Comparison of ENCODE assay signal across 14 cellular contexts in genomic region chr12:53550131-53550530, GRCh38. TPM values are rescaled to one million over a fixed set of nuclear protein-coding genes. Genes with fewer than 3 reads are reported as not detected.
DNase-seq lines count a peak whose midpoint lies in the region; ATAC-seq, FAIRE-seq and TF ChIP-seq lines count a peak whose summit lies in the region.
"Not testable (repeated sequence)": the region's sequence is repeated elsewhere in the genome, so short reads cannot be mapped to it uniquely, and the experiment has no call there.
"Had no signal": no experiment of that assay in that cellular context is flagged by ENCODE, and none has a peak within 500 bp of the region (broad histone marks: within the 10 kb centered on the region; RNA-seq: fewer than 3 reads in every experiment).

No MANE protein-coding gene starts in this region.

- POLR2A ChIA-PET in A549 (lab: Yijun Ruan, JAX); WTC11 (lab: Charles Lee): not testable (repeated sequence)
- POLR2A ChIA-PET in MCF 10A (lab: Yijun Ruan, JAX) = interaction anchor here (0.6 to 1.1 kb wide), 4 partner anchors 12 to 312 kb away, joined by 3 to 4 read pairs (median 3); partner anchors contain the start of gene ATP5MC2

- H3K4me1 ChIP-seq in A549 = not testable (repeated sequence)
- H3K4me1 ChIP-seq in KMS-11 (ENCODE audit: low read depth, poor library complexity, severe bottlenecking) = peaks cover 58% of the 10 kb centered on the region

- not testable (repeated sequence) for TF ChIP-seq CTCF in A549 (IDR thresholded peaks at IDR 0.05); KMS-11 (conservative IDR thresholded peaks at IDR 0.05; ENCODE audit: low read depth, low read length); WTC11 (IDR thresholded peaks at IDR 0.05); MCF 10A (IDR thresholded peaks at IDR 0.05; ENCODE audit: unreplicated experiment); osteocyte (IDR thresholded peaks at IDR 0.05)

- not testable (repeated sequence) for H3K27me3 Mint-ChIP-seq in WTC11 (ENCODE audit: low read depth); MCF 10A (ENCODE audit: insufficient read depth, unreplicated experiment); osteocyte (ENCODE audit: unreplicated experiment)

- H3K9me3 ChIP-seq in A549 = not testable (repeated sequence)

- not testable (repeated sequence) for H4K20me1 ChIP-seq in KMS-11 (ENCODE audit: insufficient read depth)

- TF ChIP-seq EP300 in A549 (IDR thresholded peaks at IDR 0.05) = not testable (repeated sequence)

- not testable (repeated sequence) for DNase-seq in A549 (ENCODE audit: low read depth in 1 of 2, low spot score in 1 of 2); WTC11 (ENCODE audit: low spot score); MCF 10A (ENCODE audit: unreplicated experiment); osteocyte (ENCODE audit: extremely low spot score, unreplicated experiment)

- H3K27ac Mint-ChIP-seq in WTC11 = not testable (repeated sequence)
- H3K27ac Mint-ChIP-seq in MCF 10A (ENCODE audit: low read depth, unreplicated experiment) (peak overlapping the region; percentile 29), osteocyte (ENCODE audit: unreplicated experiment) (peak overlapping the region; percentile 64)

- not testable (repeated sequence) for TF ChIP-seq RAD21 in A549 (conservative IDR thresholded peaks at IDR 0.05 in 1 of 2, IDR thresholded peaks at IDR 0.05 in 1 of 2)

- not testable (repeated sequence) for H3K79me2 ChIP-seq in KMS-11 (ENCODE audit: insufficient read depth, low read depth)

- not testable (repeated sequence) for BruUV-seq in MCF 10A (replicated peaks; lab: Mats Ljungman, UMichigan)

- H3K9me3 Mint-ChIP-seq in WTC11; MCF 10A (ENCODE audit: unreplicated experiment); osteocyte (ENCODE audit: unreplicated experiment): not testable (repeated sequence)

- H3K27me3 ChIP-seq in KMS-11 (ENCODE audit: insufficient read depth, low read depth) = not testable (repeated sequence)

- H3K36me3 Mint-ChIP-seq in WTC11 = not testable (repeated sequence)
- H3K36me3 Mint-ChIP-seq in MCF 10A (ENCODE audit: insufficient read depth, unreplicated experiment) (peaks cover 56% of the 10 kb centered on the region), osteocyte (ENCODE audit: unreplicated experiment) (peaks cover 13% of the 10 kb centered on the region)

- not testable (repeated sequence) for H3K4me2 ChIP-seq in A549
- H3K4me2 ChIP-seq in KMS-11 = peak overlapping the region; percentile 62

- CTCF ChIA-PET in A549 (lab: Yijun Ruan, JAX) = interaction anchor here (1.1 to 2.1 kb wide), 2 partner anchors 109 to 126 kb away, joined by 3 to 12 read pairs; partner anchors contain the start of gene ATP5MC2
- CTCF ChIA-PET in WTC11 (lab: Charles Lee) = not testable (repeated sequence)
- CTCF ChIA-PET in MCF 10A (lab: Yijun Ruan, JAX) = interaction anchor here (1.2 kb wide), 1 partner anchor 196 kb away, joined by 4 read pairs; no protein-coding TSS in a partner anchor

- H3K4me3 Mint-ChIP-seq in WTC11; MCF 10A (ENCODE audit: unreplicated experiment); osteocyte (ENCODE audit: unreplicated experiment): not testable (repeated sequence)

- 92% methylated on average over 8 of the region's 8 CpGs for WGBS in A549 (ENCODE audit: missing lambda C conversion rate)

- not testable (repeated sequence) for FAIRE-seq in A549 (lab: Jason Lieb, UNC)

- not testable (repeated sequence) for H2AFZ ChIP-seq in KMS-11 (ENCODE audit: low read depth)

- not testable (repeated sequence) for H3K4me1 Mint-ChIP-seq in WTC11; MCF 10A (ENCODE audit: insufficient read depth, unreplicated experiment)
- H3K4me1 Mint-ChIP-seq in osteocyte (ENCODE audit: unreplicated experiment) = peaks cover 12% of the 10 kb centered on the region

- H3K4me3 ChIP-seq in A549; KMS-11 (IDR thresholded peaks at IDR 0.05; ENCODE audit: insufficient read depth, low read depth, low read length): not testable (repeated sequence)

- not testable (repeated sequence) for TF ChIP-seq POLR2A in A549 (IDR thresholded peaks at IDR 0.05; ENCODE audit: low read length)

- H3K9ac ChIP-seq in KMS-11 = not testable (repeated sequence)

- ATAC-seq in A549, WTC11: not testable (repeated sequence)

- H3K36me3 ChIP-seq in KMS-11 (ENCODE audit: insufficient read depth) = not testable (repeated sequence)

- intact Hi-C loops in MCF 10A (cut with micrococcal nuclease) = not testable (repeated sequence)

- H3K27ac ChIP-seq in A549 = not testable (repeated sequence)
- peak overlapping the region; percentile 67; the same call in 1 of the 2 replicates for H3K27ac ChIP-seq in KMS-11

TF ChIP-seq in A549, 52 proteins besides CTCF, POLR2A, EP300 and RAD21:
- TF ChIP-seq ZC3H11A (IDR thresholded peaks at IDR 0.05) = peak; percentile 49

TF ChIP-seq in WTC11, 78 proteins besides CTCF, POLR2A, EP300 and RAD21:
- TF ChIP-seq HMGA2 (CRISPR knock-in tag; IDR thresholded peaks at IDR 0.05) = peak; percentile 35; the same call in 1 of the 2 replicates
TF ChIP-seq in WTC11: peak in this region for 1; not testable (repeated sequence) for 77.

RNA-seq across cellular contexts. Expression of gene NPFF, which starts 42.8 kb away (rescaled TPM):
- polyA plus RNA-seq in A549 (2011; rRNA removed) = 0.17 TPM in 1 of 2 replicates, not detected in the other
- 0.26 and 0.46 TPM in 2 replicates for polyA plus RNA-seq in A549 (2012; cell fraction: cytosol; rRNA removed)
- 1.4 and 1.6 TPM in 2 replicates for polyA plus RNA-seq in A549 (2012; cell fraction: nucleus; rRNA removed)
- polyA plus RNA-seq in A549 (2017; fragmentation: RNase III; extraction: RNeasy Plus Mini Kit Qiagen cat#74134 plus additional on column Dnase treatment) = not detected in 3 replicates
- polyA minus RNA-seq in A549 (2011; rRNA and poly(A)+ RNA removed) = not detected in 2 replicates
- total RNA-seq in WTC11 (2021) = 0.57 to 0.80 TPM (median 0.59 TPM) in 3 replicates
- not detected in 2 replicates for total RNA-seq in MCF 10A (2022)
- not detected in 2 replicates for total RNA-seq in osteocyte
- total RNA-seq: A172; A673; CD4-positive, alpha-beta memory T cell; CD4-positive, CD25-positive, alpha-beta regulatory T cell; CD8-positive, alpha-beta memory T cell; Daoy; G401 had no signal
- polyA plus RNA-seq: AG04450; CD14-positive monocyte; CD4-positive, alpha-beta memory T cell; CD4-positive, CD25-positive, alpha-beta regulatory T cell; CD8-positive, alpha-beta memory T cell had no signal

RNA-seq across cellular contexts. Expression of gene TARBP2, which starts 49.0 kb away (rescaled TPM):
- 41.5 and 51.2 TPM in 2 replicates for polyA plus RNA-seq in A549 (2011; rRNA removed)
- 91.9 and 106 TPM in 2 replicates for polyA plus RNA-seq in A549 (2012; cell fraction: cytosol; rRNA removed)
- polyA plus RNA-seq in A549 (2012; cell fraction: nucleus; rRNA removed) = 170 and 176 TPM in 2 replicates
- 43.7 to 50.4 TPM (median 49.9 TPM) in 3 replicates for polyA plus RNA-seq in A549 (2017; fragmentation: RNase III; extraction: RNeasy Plus Mini Kit Qiagen cat#74134 plus additional on column Dnase treatment)
- polyA minus RNA-seq in A549 (2011; rRNA and poly(A)+ RNA removed) = 39.4 and 49.2 TPM in 2 replicates
- 69.0 to 74.0 TPM (median 69.1 TPM) in 3 replicates for total RNA-seq in WTC11 (2021)
- total RNA-seq in MCF 10A (2022) = 26.4 and 27.8 TPM in 2 replicates
- 33.9 and 38.8 TPM in 2 replicates for total RNA-seq in osteocyte

RNA-seq across cellular contexts. Expression of gene MAP3K12, which starts 50.9 kb away (rescaled TPM):
- polyA plus RNA-seq in A549 (2011; rRNA removed) = 21.9 and 30.6 TPM in 2 replicates
- 20.1 and 23.0 TPM in 2 replicates for polyA plus RNA-seq in A549 (2012; cell fraction: cytosol; rRNA removed)
- 110 and 113 TPM in 2 replicates for polyA plus RNA-seq in A549 (2012; cell fraction: nucleus; rRNA removed)
- 14.0 to 18.7 TPM (median 16.1 TPM) in 3 replicates for polyA plus RNA-seq in A549 (2017; fragmentation: RNase III; extraction: RNeasy Plus Mini Kit Qiagen cat#74134 plus additional on column Dnase treatment)
- 29.2 and 40.6 TPM in 2 replicates for polyA minus RNA-seq in A549 (2011; rRNA and poly(A)+ RNA removed)
- total RNA-seq in WTC11 (2021) = 23.6 to 27.9 TPM (median 25.1 TPM) in 3 replicates
- total RNA-seq in MCF 10A (2022) = 4.6 and 5.9 TPM in 2 replicates
- 47.7 and 51.8 TPM in 2 replicates for total RNA-seq in osteocyte
